Comparison of ENCODE assay signal across 8 cellular contexts in genomic region chr19:17766543-17767131, GRCh38. TPM values are rescaled to one million over a fixed set of nuclear protein-coding genes. Genes with fewer than 3 reads are reported as not detected.
A peak's percentile ranks its signal among the peaks of the same experiment; 100 is the strongest.
DNase-seq lines count a peak whose midpoint lies in the region; ATAC-seq and TF ChIP-seq lines count a peak whose summit lies in the region.

No MANE protein-coding gene starts in this region.

- peak; percentile 96 for TF ChIP-seq CTCF in PC-9 (conservative IDR thresholded peaks at IDR 0.05)

- ATAC-seq in stimulated activated naive B cell treated with anti-CD40 and anti-IgM and Interleukin-4, amounts not matched to agents 10 μg/mL and 1 μg/mL and 100 μg/mL, for 72 hours (replicated peaks) = peak; percentile 71 to 81
- ATAC-seq in GM19035 (IDR thresholded peaks at IDR 0.05; ENCODE audit: unreplicated experiment) = no peak

- H3K27me3 ChIP-seq in PC-9 (ENCODE audit: insufficient read depth, low read depth) = no peaks in the 10 kb centered on the region

- peak overlapping the region; percentile 73 for H3K4me2 ChIP-seq in PC-9

- H3K4me3 Mint-ChIP-seq in stimulated activated naive B cell treated with anti-CD40 and anti-IgM and Interleukin-4, amounts not matched to agents 10 μg/mL and 1 μg/mL and 100 μg/mL, for 72 hours = peak overlapping the region; percentile 31 to 69

- peaks cover 48 to 49% of the 10 kb centered on the region in 2 donors for H3K36me3 Mint-ChIP-seq in stimulated activated naive B cell treated with anti-CD40 and anti-IgM and Interleukin-4, amounts not matched to agents 10 μg/mL and 1 μg/mL and 100 μg/mL, for 72 hours

- H3K4me1 Mint-ChIP-seq in stimulated activated naive B cell treated with anti-CD40 and anti-IgM and Interleukin-4, amounts not matched to agents 10 μg/mL and 1 μg/mL and 100 μg/mL, for 72 hours = peaks cover 17 to 42% of the 10 kb centered on the region in 2 donors

- no peaks in the 10 kb centered on the region for H4K20me1 ChIP-seq in PC-9 (ENCODE audit: insufficient read depth)

- no peaks in the 10 kb centered on the region for H3K9me2 ChIP-seq in PC-9 (ENCODE audit: insufficient read depth)

- H3K27me3 Mint-ChIP-seq in stimulated activated naive B cell treated with anti-CD40 and anti-IgM and Interleukin-4, amounts not matched to agents 10 μg/mL and 1 μg/mL and 100 μg/mL, for 72 hours = no peaks in the 10 kb centered on the region

- H2AFZ ChIP-seq in PC-9 = peak overlapping the region; percentile 64

- CTCF ChIA-PET in PC-9 (lab: Charles Lee) = interaction anchor here (0.5 to 1.2 kb wide), 21 partner anchors 8 to 545 kb away, joined by 3 to 11 read pairs (median 3); partner anchors contain the start of genes MAP1S and OCEL1

- H3K27ac Mint-ChIP-seq in stimulated activated naive B cell treated with anti-CD40 and anti-IgM and Interleukin-4, amounts not matched to agents 10 μg/mL and 1 μg/mL and 100 μg/mL, for 72 hours = peak overlapping the region; percentile 79

- DNase-seq in Caki2 (ENCODE audit: low read depth) (peak; percentile 80), HT-29 (ENCODE audit: low spot score) (peak; percentile 86), PC-9 (peak; percentile 86 to 88), caudate nucleus (lab: John Stamatoyannopoulos, UW) (peak in 56 of 61 donors; percentile 12 to 84 (median 58)), kidney tubule cell (ENCODE audit: low spot score) (peak; percentile 87)
- no peak for DNase-seq in stimulated activated naive B cell treated with anti-CD40 and anti-IgM and Interleukin-4, amounts not matched to agents 10 μg/mL and 1 μg/mL and 100 μg/mL, for 72 hours
- no peak for DNase-seq in activated effector memory CD4-positive, alpha-beta T cell treated with Interleukin-2 at 50 U/mL for 16 hours

- POLR2A ChIA-PET in PC-9 (lab: Charles Lee; ENCODE audit: unreplicated experiment) = interaction anchor here (0.6 kb wide), 2 partner anchors 161 to 267 kb away, joined by 3 to 8 read pairs; no protein-coding TSS in a partner anchor

- no peaks in the 10 kb centered on the region for H3K9me3 ChIP-seq in PC-9 (ENCODE audit: insufficient read depth, low read depth)

- no peaks in the 10 kb centered on the region for H3K9me3 Mint-ChIP-seq in stimulated activated naive B cell treated with anti-CD40 and anti-IgM and Interleukin-4, amounts not matched to agents 10 μg/mL and 1 μg/mL and 100 μg/mL, for 72 hours

- no peaks in the 10 kb centered on the region for H3K36me3 ChIP-seq in PC-9 (ENCODE audit: low read depth)

- H3K27ac ChIP-seq in PC-9 (no peak overlapping the region), caudate nucleus (ENCODE audit: low read depth, low read length) (peak overlapping the region; percentile 46)

- H3K4me3 ChIP-seq in PC-9 = peak overlapping the region; percentile 46; the same call in 1 of the 2 replicates

- H3K79me2 ChIP-seq in PC-9 (ENCODE audit: low read depth) = no peaks in the 10 kb centered on the region

- peaks cover 40% of the 10 kb centered on the region for H3F3A ChIP-seq in PC-9 (ENCODE audit: insufficient read depth, low read depth)

- no TSS peak for BruUV-seq in PC-9 (replicated peaks; lab: Mats Ljungman, UMichigan)

- H3K4me1 ChIP-seq in PC-9 (replicated peaks; ENCODE audit: insufficient read depth) = peaks cover 14% of the 10 kb centered on the region

- intact Hi-C loops in PC-9 (cut with micrococcal nuclease; ENCODE audit: unreplicated experiment) = loop anchor here (1.0 to 5.0 kb wide), 2 partner anchors 54 to 313 kb away; no protein-coding TSS in a partner anchor

- in situ Hi-C loops in Caki2 (cut with HindIII; ENCODE audit: low pct_unique_long_range_greater_than_20kb, low sequenced_read_pairs) = no loop called here

RNA-seq across cellular contexts. Expression of gene FCHO1, which starts 15.4 kb away (rescaled TPM):
- total RNA-seq in Caki2 (2014; rRNA removed; shearing (Covaris generic); ENCODE audit: low replicate concordance) = 2.7 and 9.1 TPM in 2 replicates
- 0.42 and 1.2 TPM in 2 replicates for total RNA-seq in HT-29 (2014; rRNA removed; shearing (Covaris generic))
- total RNA-seq in PC-9 (2021) = 34.8 and 36.5 TPM in 2 replicates

RNA-seq across cellular contexts. Expression of gene B3GNT3, which starts 28.3 kb away (rescaled TPM):
- 9.8 and 15.8 TPM in 2 replicates for total RNA-seq in Caki2 (2014; rRNA removed; shearing (Covaris generic); ENCODE audit: low replicate concordance)
- 44.3 and 49.6 TPM in 2 replicates for total RNA-seq in HT-29 (2014; rRNA removed; shearing (Covaris generic))
- total RNA-seq in PC-9 (2021) = 47.7 and 65.9 TPM in 2 replicates

RNA-seq across cellular contexts. Expression of gene MAP1S, which starts 47.4 kb away (rescaled TPM):
- 46.5 and 56.1 TPM in 2 replicates for total RNA-seq in Caki2 (2014; rRNA removed; shearing (Covaris generic); ENCODE audit: low replicate concordance)
- total RNA-seq in HT-29 (2014; rRNA removed; shearing (Covaris generic)) = 21.8 and 21.9 TPM in 2 replicates
- 74.6 and 86.9 TPM in 2 replicates for total RNA-seq in PC-9 (2021)

RNA-seq across cellular contexts. Expression of gene INSL3, which starts 54.7 kb away (rescaled TPM):
- not detected in 2 replicates for total RNA-seq in Caki2 (2014; rRNA removed; shearing (Covaris generic); ENCODE audit: low replicate concordance)
- total RNA-seq in HT-29 (2014; rRNA removed; shearing (Covaris generic)) = not detected in 2 replicates
- total RNA-seq in PC-9 (2021) = 3.2 and 4.0 TPM in 2 replicates

Comparison
In these comparisons a context has a peak if more than half of its experiments do, and no peak if none do; other contexts are left out.
1. DNase-seq: peak in Caki2 (single experiment), HT-29 (single experiment), PC-9 (2 of 2), caudate nucleus (56 of 61) and kidney tubule cell (single experiment); none in stimulated activated naive B cell treated with anti-CD40 and anti-IgM and Interleukin-4, amounts not matched to agents 10 μg/mL and 1 μg/mL and 100 μg/mL, for 72 hours (single experiment) and activated effector memory CD4-positive, alpha-beta T cell treated with Interleukin-2 at 50 U/mL for 16 hours (single experiment).